12 cellular contexts compared by ENCODE assay signal in genomic region chr7:26490631-26491624, GRCh38.
DNase-seq lines count a peak whose midpoint lies in the region; ATAC-seq and TF ChIP-seq lines count a peak whose summit lies in the region.
"Had no signal": no experiment of that assay in that cellular context is flagged by ENCODE, and none has a peak within 500 bp of the region (broad histone marks: within the 10 kb centered on the region; RNA-seq: fewer than 3 reads in every experiment).

No MANE protein-coding gene starts in this region.

- no peak for TF ChIP-seq POLR2A in thyroid gland (IDR thresholded peaks at IDR 0.05)

- 37 to 55% methylated on average over 10 of the region's 10 CpGs for WGBS in esophagus, 2 donors
- WGBS in thyroid gland, 2 donors: 65 to 69% methylated on average over 10 of the region's 10 CpGs

- peak; percentile 91 for DNase-seq in NCI-H1105 (lab: John Stamatoyannopoulos, UW)
- peak; percentile 96 for DNase-seq in NCI-H748 (lab: John Stamatoyannopoulos, UW; ENCODE audit: unreplicated experiment)
- peak; percentile 68 to 80 for DNase-seq in thyroid gland
- no peak for DNase-seq in NCI-H2029 (lab: John Stamatoyannopoulos, UW)
- DNase-seq in kidney glomerular epithelial cell (lab: John Stamatoyannopoulos, UW): no peak
- DNase-seq in T-cell: no peak
- DNase-seq: CD8-positive, alpha-beta memory T cell; dermis blood vessel endothelial cell; SW 1271; tibial artery had no signal

- H3K27me3 ChIP-seq in esophagus (ENCODE audit: control insufficient read depth in 1 of 2, insufficient read depth in 2 of 2, low read length in 2 of 2) (no peaks in the 10 kb centered on the region), thyroid gland (no peaks in the 10 kb centered on the region)
- H3K27me3 ChIP-seq: tibial artery had no signal

- H3K36me3 ChIP-seq in esophagus (ENCODE audit: control insufficient read depth in 2 of 2, insufficient read depth in 2 of 2, low read length in 1 of 2): no peaks in the 10 kb centered on the region
- H3K36me3 ChIP-seq in thyroid gland: no peaks in the 10 kb centered on the region
- H3K36me3 ChIP-seq: tibial artery had no signal

- no peaks in the 10 kb centered on the region for H3K9me3 Mint-ChIP-seq in T-cell
- H3K9me3 Mint-ChIP-seq: CD8-positive, alpha-beta memory T cell had no signal

- H3K4me3 ChIP-seq in esophagus (ENCODE audit: low read depth in 1 of 2, low read length in 2 of 2): no peak overlapping the region
- H3K4me3 ChIP-seq in thyroid gland (replicated peaks in 1 of 3): no peak overlapping the region
- H3K4me3 ChIP-seq: tibial artery had no signal

- TF ChIP-seq CTCF in thyroid gland (IDR thresholded peaks at IDR 0.05): no peak

- H3K4me1 ChIP-seq in esophagus (ENCODE audit: control insufficient read depth in 2 of 2, insufficient read depth in 2 of 2, low read length in 1 of 2) (peaks cover 0 to 8% of the 10 kb centered on the region in 2 donors), thyroid gland (no peaks in the 10 kb centered on the region)
- H3K4me1 ChIP-seq: tibial artery had no signal

- H3K4me3 Mint-ChIP-seq in T-cell: no peak overlapping the region
- H3K4me3 Mint-ChIP-seq: CD8-positive, alpha-beta memory T cell had no signal

- H3K9me3 ChIP-seq in esophagus (ENCODE audit: control insufficient read depth in 2 of 2, insufficient read depth in 1 of 2, low read depth in 1 of 2, low read length in 1 of 2): no peaks in the 10 kb centered on the region
- H3K9me3 ChIP-seq in thyroid gland: no peaks in the 10 kb centered on the region
- H3K9me3 ChIP-seq: tibial artery had no signal

- H3K27ac ChIP-seq in esophagus (ENCODE audit: low read depth in 2 of 2, low read length in 1 of 2) (peak overlapping the region; percentile 83), thyroid gland (no peak overlapping the region)
- H3K27ac ChIP-seq: tibial artery had no signal

- POLR2A ChIA-PET in T-cell (lab: Charles Lee): no interaction called here

- no peak for ATAC-seq in T-cell (replicated peaks in 1 of 4)

- H3K27ac Mint-ChIP-seq in T-cell: no peak overlapping the region
- H3K27ac Mint-ChIP-seq: progenitor cell of endocrine pancreas had no signal

- intact Hi-C loops in thyroid gland (cut with DNase I): no loop called here

- peaks cover 13 to 21% of the 10 kb centered on the region in 2 donors for H3K27me3 Mint-ChIP-seq in T-cell

- CTCF ChIA-PET in T-cell (lab: Charles Lee): no interaction called here

- no peaks in the 10 kb centered on the region for H3K4me1 Mint-ChIP-seq in T-cell
- H3K4me1 Mint-ChIP-seq: CD8-positive, alpha-beta memory T cell had no signal

- no peaks in the 10 kb centered on the region for H3K36me3 Mint-ChIP-seq in T-cell
- H3K36me3 Mint-ChIP-seq: CD8-positive, alpha-beta memory T cell had no signal

Comparison
In these comparisons a context has a peak if more than half of its experiments do, and no peak if none do; other contexts are left out.
1. DNase-seq: peak in NCI-H1105 (single experiment), NCI-H748 (single experiment) and thyroid gland (2 of 2); none in NCI-H2029 (single experiment), kidney glomerular epithelial cell (single experiment) and T-cell (0 of 34).
2. H3K27ac ChIP-seq: peak in esophagus (2 of 2); none in thyroid gland (0 of 3).